8 cellular contexts compared by ENCODE assay signal in the genomic region with DNA sequence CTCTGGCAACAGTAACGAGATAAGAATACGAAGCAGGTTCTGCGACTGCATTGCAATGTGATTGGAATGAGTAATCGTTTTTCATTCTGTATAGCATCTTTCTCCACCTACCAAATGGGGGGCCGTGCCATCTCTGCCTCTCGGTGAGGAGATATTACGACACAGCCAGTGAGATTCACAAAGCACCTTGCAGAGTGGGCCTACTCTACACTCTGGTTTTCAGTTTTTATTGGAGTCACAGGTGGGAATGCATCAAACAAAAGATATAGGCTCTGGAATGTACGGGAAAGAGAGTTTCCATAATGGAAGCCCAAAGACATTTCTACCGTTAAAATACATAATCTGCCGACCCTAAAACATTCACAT. TPM values are rescaled to one million over a fixed set of nuclear protein-coding genes. Genes with fewer than 3 reads are reported as not detected.
DNase-seq lines count a peak whose midpoint lies in the region; ATAC-seq lines count a peak whose summit lies in the region.

No MANE protein-coding gene starts in this region.

- H3K4me3 ChIP-seq in aorta (ENCODE audit: low read length in 2 of 2): peak overlapping the region in 1 of 2 donors; percentile 14

- no peaks in the 10 kb centered on the region for H3K36me3 ChIP-seq in aorta (ENCODE audit: control insufficient read depth in 1 of 2, insufficient read depth in 2 of 2, low read length in 1 of 2)

- H3K4me3 Mint-ChIP-seq in immature natural killer cell: peak overlapping the region; percentile 88 to 99 (median 91)
- H3K4me3 Mint-ChIP-seq in stimulated activated effector memory CD8-positive, alpha-beta T cell treated with anti-CD3 and anti-CD28 coated beads, Interleukin-12 subunit alpha, Interleukin-12 subunit beta, amount 100 ng/mL, for 72 hours: peak overlapping the region; percentile 83

- H3K9me3 Mint-ChIP-seq in immature natural killer cell: no peaks in the 10 kb centered on the region
- H3K9me3 Mint-ChIP-seq in stimulated activated effector memory CD8-positive, alpha-beta T cell treated with anti-CD3 and anti-CD28 coated beads, Interleukin-12 subunit alpha, Interleukin-12 subunit beta, amount 100 ng/mL, for 72 hours: no peaks in the 10 kb centered on the region

- intact Hi-C loops in aorta (cut with DNase I): loop anchor here in 1 of 2 donors (5.0 kb wide), 1 partner anchor 41 kb away; no protein-coding TSS in a partner anchor

- WGBS in aorta, 2 donors: 19 to 21% methylated on average over 10 of the region's 10 CpGs

- DNase-seq in NCI-H345 (lab: John Stamatoyannopoulos, UW) (peak; percentile 53), NCI-H345 treated with DMSO at 0.1 percent for 48 hours (lab: John Stamatoyannopoulos, UW; ENCODE audit: unreplicated experiment) (no peak), NCI-H146 treated with DMSO at 0.1 percent for 48 hours (lab: John Stamatoyannopoulos, UW; ENCODE audit: unreplicated experiment) (peak; percentile 78), amygdala (lab: John Stamatoyannopoulos, UW) (peak in 40 of 56 donors; percentile 30 to 85 (median 51)), immature natural killer cell (no peak), aorta (no peak)
- DNase-seq in stimulated activated effector memory CD8-positive, alpha-beta T cell treated with anti-CD3 and anti-CD28 coated beads, Interleukin-12 subunit alpha, Interleukin-12 subunit beta, amount 100 ng/mL, for 72 hours (ENCODE audit: low spot score in 2 of 2): peak in 1 of 2 donors; percentile 11

- H3K36me3 Mint-ChIP-seq in immature natural killer cell: no peaks in the 10 kb centered on the region
- peaks cover 17% of the 10 kb centered on the region for H3K36me3 Mint-ChIP-seq in stimulated activated effector memory CD8-positive, alpha-beta T cell treated with anti-CD3 and anti-CD28 coated beads, Interleukin-12 subunit alpha, Interleukin-12 subunit beta, amount 100 ng/mL, for 72 hours

- H3K27me3 Mint-ChIP-seq in immature natural killer cell (ENCODE audit: low read depth in 3 of 3): peaks cover 6 to 7% (median 7%) of the 10 kb centered on the region in 3 donors

- H3K4me1 Mint-ChIP-seq in immature natural killer cell: peaks cover 23 to 29% of the 10 kb centered on the region in 2 donors
- peaks cover 29% of the 10 kb centered on the region for H3K4me1 Mint-ChIP-seq in stimulated activated effector memory CD8-positive, alpha-beta T cell treated with anti-CD3 and anti-CD28 coated beads, Interleukin-12 subunit alpha, Interleukin-12 subunit beta, amount 100 ng/mL, for 72 hours

- H3K27ac Mint-ChIP-seq in immature natural killer cell: peak overlapping the region; percentile 63 to 92 (median 84)
- peak overlapping the region; percentile 91 for H3K27ac Mint-ChIP-seq in stimulated activated effector memory CD8-positive, alpha-beta T cell treated with anti-CD3 and anti-CD28 coated beads, Interleukin-12 subunit alpha, Interleukin-12 subunit beta, amount 100 ng/mL, for 72 hours

- no peak overlapping the region for H3K27ac ChIP-seq in aorta (ENCODE audit: low read depth in 1 of 2, low read length in 2 of 2)

- no peaks in the 10 kb centered on the region for H3K27me3 ChIP-seq in aorta (ENCODE audit: control insufficient read depth in 1 of 2, insufficient read depth in 2 of 2, low read length in 1 of 2)

- no peaks in the 10 kb centered on the region for H3K4me1 ChIP-seq in aorta (ENCODE audit: control insufficient read depth in 1 of 2, insufficient read depth in 2 of 2, low read length in 2 of 2)

- H3K9me3 ChIP-seq in aorta (ENCODE audit: control insufficient read depth, low read length): no peaks in the 10 kb centered on the region

- peak; percentile 69 for ATAC-seq in stimulated activated effector memory CD8-positive, alpha-beta T cell treated with anti-CD3 and anti-CD28 coated beads, Interleukin-12 subunit alpha, Interleukin-12 subunit beta, amount 100 ng/mL, for 72 hours
- no peak for ATAC-seq in HG03095 (IDR thresholded peaks at IDR 0.05; ENCODE audit: unreplicated experiment)
- ATAC-seq in aorta (ENCODE audit: low FRiP score): no peak

RNA-seq across cellular contexts. Expression of gene RTN3, which starts 0.5 kb away (rescaled TPM):
- polyA plus RNA-seq in immature natural killer cell: 10 to 100 TPM; 47.8 to 87.9 (median 62.6) TPM
- total RNA-seq in aorta: 10 to 100 TPM; 72.3 to 89.4 TPM
- 10 to 100 TPM; 42.4 to 80.9 TPM for polyA plus RNA-seq in aorta

RNA-seq across cellular contexts. Expression of gene ATL3, which starts 9.6 kb away (rescaled TPM):
- polyA plus RNA-seq in immature natural killer cell (10 to 100 TPM; 28.0 to 33.7 (median 29.8) TPM), aorta (10 to 100 TPM; 27.5 to 42.4 TPM)
- total RNA-seq in aorta: 100 to 1,000 TPM; 147 to 220 TPM

Comparison
In these comparisons a context has a peak if more than half of its experiments do, and no peak if none do; other contexts are left out.
1. DNase-seq: peak in NCI-H345 (single experiment), NCI-H146 treated with DMSO at 0.1 percent for 48 hours (single experiment) and amygdala (40 of 56); none in NCI-H345 treated with DMSO at 0.1 percent for 48 hours (single experiment), immature natural killer cell (0 of 3) and aorta (0 of 2).